Comparison of ENCODE assay signal across 3 cellular contexts in the genomic region with DNA sequence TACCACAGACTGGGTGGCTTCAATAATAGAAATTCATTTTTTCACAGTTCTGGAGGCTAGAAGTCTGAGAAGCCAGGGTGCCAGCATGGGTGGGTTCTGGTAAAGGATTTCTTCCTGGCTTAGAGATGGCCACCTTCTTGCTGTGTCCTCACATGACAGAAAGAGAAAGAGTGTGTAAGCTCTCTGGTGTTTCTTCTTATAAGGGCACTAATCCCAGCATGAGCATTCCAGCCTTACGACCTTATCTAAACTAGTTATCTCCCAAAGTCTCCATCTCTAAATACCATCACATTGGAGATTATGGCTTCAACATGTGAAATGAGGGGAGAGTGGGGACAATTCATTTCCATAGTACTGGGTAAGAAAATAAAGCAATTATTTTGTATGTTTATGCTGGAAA.
"Had no signal": no experiment of that assay in that cellular context is flagged by ENCODE, and none has a peak within 500 bp of the region (broad histone marks: within the 10 kb centered on the region; RNA-seq: fewer than 3 reads in every experiment).

No MANE protein-coding gene starts in this region.

- DNase-seq: GDM1, GF-D8 had no signal

- H3K4me3 ChIP-seq: GM12878 had no signal

- ATAC-seq: GM12878 had no signal
